1 cellular context compared by ENCODE assay signal in genomic region chr9:137279741-137280477, GRCh38.
TF ChIP-seq lines count a peak whose summit lies in the region.

No MANE protein-coding gene starts in this region.

TF ChIP-seq in GM23338, 12 proteins besides CTCF, POLR2A, EP300 and RAD21 (continued from another document):
- TF ChIP-seq ZNF462 (CRISPR knock-in tag; IDR thresholded peaks at IDR 0.05) (no peak), REST (IDR thresholded peaks at IDR 0.05; ENCODE audit: unreplicated experiment) (no peak), CREB1 (CRISPR knock-in tag; IDR thresholded peaks at IDR 0.05; ENCODE audit: low read depth) (no peak), ETS1 (IDR thresholded peaks at IDR 0.05) (no peak), EZH2phosphoT487 (IDR thresholded peaks at IDR 0.05; ENCODE audit: unreplicated experiment) (no peak), STAT1 (IDR thresholded peaks at IDR 0.05; ENCODE audit: unreplicated experiment) (no peak), EZH2 (IDR thresholded peaks at IDR 0.05; ENCODE audit: low read depth, unreplicated experiment) (no peak), JUNB (IDR thresholded peaks at IDR 0.05; ENCODE audit: unreplicated experiment) (no peak), ZNF114 (CRISPR knock-in tag; IDR thresholded peaks at IDR 0.05) (no peak), NANOG (IDR thresholded peaks at IDR 0.05; ENCODE audit: borderline replicate concordance) (no peak)
